10 cellular contexts compared by ENCODE assay signal in genomic region chr12:130162771-130163460, GRCh38. TPM values are rescaled to one million over a fixed set of nuclear protein-coding genes. Genes with fewer than 3 reads are reported as not detected.
DNase-seq lines count a peak whose midpoint lies in the region; ATAC-seq, FAIRE-seq and TF ChIP-seq lines count a peak whose summit lies in the region.
"Had no signal": no experiment of that assay in that cellular context is flagged by ENCODE, and none has a peak within 500 bp of the region (broad histone marks: within the 10 kb centered on the region; RNA-seq: fewer than 3 reads in every experiment).

No MANE protein-coding gene starts in this region.

- peaks cover 7% of the 10 kb centered on the region for H3K4me1 Mint-ChIP-seq in activated naive CD4-positive, alpha-beta T cell treated with anti-CD3 and anti-CD28 coated beads, Interleukin-2, amount 50 U/mL, for 24 hours
- peaks cover 47% of the 10 kb centered on the region for H3K4me1 Mint-ChIP-seq in nephron progenitor cell

- no peaks in the 10 kb centered on the region for H3K9me3 Mint-ChIP-seq in activated naive CD4-positive, alpha-beta T cell treated with anti-CD3 and anti-CD28 coated beads, Interleukin-2, amount 50 U/mL, for 24 hours
- no peaks in the 10 kb centered on the region for H3K9me3 Mint-ChIP-seq in nephron progenitor cell

- no peak overlapping the region for H2BK120ac ChIP-seq in H1 (replicated peaks; ENCODE audit: low read depth, low read length)

- H3K36me3 ChIP-seq in H1 (ENCODE audit: control insufficient read depth in 2 of 4, insufficient read depth in 4 of 4, low read length in 3 of 4) (peaks cover 0 to 8% (median 0%) of the 10 kb centered on the region in 4 experiments; a peak in 1 of 8 replicates), urinary bladder (ENCODE audit: insufficient read depth) (no peaks in the 10 kb centered on the region)

- no peak overlapping the region for H3K23ac ChIP-seq in H1 (ENCODE audit: insufficient read length)

- H3K27ac ChIP-seq in H1 (ENCODE audit: low read depth, low read length) (no peak overlapping the region), urinary bladder (ENCODE audit: low read depth) (no peak overlapping the region)

- ATAC-seq in GM21515 (IDR thresholded peaks at IDR 0.05; ENCODE audit: unreplicated experiment) (no peak), HG03460 (IDR thresholded peaks at IDR 0.05; ENCODE audit: unreplicated experiment) (no peak)

- no peak for DNase-seq in activated naive CD4-positive, alpha-beta T cell treated with anti-CD3 and anti-CD28 coated beads, Interleukin-2, amount 50 U/mL, for 16 hours
- DNase-seq in H1 (ENCODE audit: low read depth in 1 of 2, low spot score in 2 of 2) (peak in 1 of 2 experiments; percentile 65), nephron progenitor cell (peak; percentile 54), NCI-H446 treated with DMSO at 0.1 percent for 48 hours (lab: John Stamatoyannopoulos, UW) (no peak)
- DNase-seq: CD4-positive, alpha-beta memory T cell; SIG-M5 had no signal

- H3K4me2 ChIP-seq in H1 (ENCODE audit: insufficient read depth in 1 of 2, low read depth in 2 of 2, low read length in 2 of 2): peak overlapping the region; percentile 89 to 90

- H3K56ac ChIP-seq in H1 (replicated peaks; ENCODE audit: insufficient read length, low read depth, low read length): no peak overlapping the region

- H3K23me2 ChIP-seq in H1 (ENCODE audit: low read depth, low read length): peaks cover 15% of the 10 kb centered on the region; the same call in 1 of the 2 replicates

- peak overlapping the region; percentile 76 for H4K8ac ChIP-seq in H1 (ENCODE audit: extremely low read depth, insufficient read depth, low read length)

- no peaks in the 10 kb centered on the region for H3K79me2 ChIP-seq in H1 (ENCODE audit: control insufficient read depth in 1 of 2, insufficient read depth in 2 of 2, low read length in 2 of 2)

- H3K4me1 ChIP-seq in H1 (replicated peaks in 1 of 4; ENCODE audit: control insufficient read depth in 3 of 4, insufficient read depth in 4 of 4, low read length in 3 of 4) (peaks cover 7 to 39% (median 32%) of the 10 kb centered on the region in 4 experiments), urinary bladder (ENCODE audit: insufficient read depth) (peaks cover 4% of the 10 kb centered on the region)

- no peak for TF ChIP-seq EP300 in H1 (IDR thresholded peaks at IDR 0.05; ENCODE audit: borderline replicate concordance in 1 of 2, low read depth in 2 of 2, low read length in 2 of 2)

- no peaks in the 10 kb centered on the region for H3K79me1 ChIP-seq in H1 (ENCODE audit: low read depth, low read length)

- H2AFZ ChIP-seq in H1 (ENCODE audit: low read length): no peak overlapping the region

- H3K36me3 Mint-ChIP-seq in activated naive CD4-positive, alpha-beta T cell treated with anti-CD3 and anti-CD28 coated beads, Interleukin-2, amount 50 U/mL, for 24 hours: no peaks in the 10 kb centered on the region
- H3K36me3 Mint-ChIP-seq in nephron progenitor cell (ENCODE audit: low read depth): no peaks in the 10 kb centered on the region
- H3K36me3 Mint-ChIP-seq: CD4-positive, alpha-beta memory T cell had no signal

- WGBS in H1 (ENCODE audit: extremely low coverage in 1 of 2, insufficient coverage in 1 of 2, insufficient read length in 1 of 2, insufficient replicate concordance in 2 of 2, low coverage in 1 of 2, low lambda C conversion rate in 2 of 2, missing lambda C conversion rate in 1 of 2), 2 experiments: 6% methylated on average over 53 of the region's 73 CpGs; no CpG with 5 or more reads in 1 of the 2 experiments
- 2% methylated on average over 73 of the region's 73 CpGs for WGBS in urinary bladder

- no peak overlapping the region for H3K14ac ChIP-seq in H1 (ENCODE audit: insufficient read length)

- no peak overlapping the region for H4K5ac ChIP-seq in H1 (ENCODE audit: insufficient read length, low read depth, low read length)

- peak overlapping the region; percentile 90; the same call in 1 of the 2 replicates for H2BK12ac ChIP-seq in H1 (ENCODE audit: low read depth, low read length)

- H3K4me3 Mint-ChIP-seq in activated naive CD4-positive, alpha-beta T cell treated with anti-CD3 and anti-CD28 coated beads, Interleukin-2, amount 50 U/mL, for 24 hours: peak overlapping the region; percentile 68
- H3K4me3 Mint-ChIP-seq in nephron progenitor cell: peak overlapping the region; percentile 91

- H2BK15ac ChIP-seq in H1 (ENCODE audit: low read length): no peak overlapping the region; the same call in 1 of the 2 replicates

- H3K9ac ChIP-seq in H1 (replicated peaks in 1 of 4; ENCODE audit: extremely low read depth in 1 of 4, low read depth in 3 of 4, low read length in 3 of 4): peak overlapping the region in 2 of 4 experiments; percentile 51 to 55; a peak in 1 of 7 replicates

- TF ChIP-seq CTCF in H1 (IDR thresholded peaks at IDR 0.05; ENCODE audit: control extremely low read depth in 1 of 3, insufficient read depth in 1 of 3, low read depth in 1 of 3, low read length in 3 of 3) (no peak), nephron progenitor cell (IDR thresholded peaks at IDR 0.05) (no peak)

- H3K4ac ChIP-seq in H1 (replicated peaks; ENCODE audit: insufficient read length, low read depth, low read length): no peak overlapping the region

- POLR2A ChIA-PET in H1 (lab: Charles Lee; ENCODE audit: partially characterized antibody): interaction anchor here (1.8 kb wide), 1 partner anchor 118 kb away, joined by 5 read pairs; no protein-coding TSS in a partner anchor

- peak overlapping the region; percentile 29 to 70 (median 46) for H3K4me3 ChIP-seq in H1 (ENCODE audit: extremely low read depth in 1 of 4, insufficient read depth in 2 of 4, low read depth in 3 of 4, low read length in 4 of 4)
- peak overlapping the region; percentile 57 for H3K4me3 ChIP-seq in urinary bladder (ENCODE audit: low read depth, low read length)

- no peak overlapping the region for H2BK20ac ChIP-seq in H1 (ENCODE audit: low read length)

- no peak overlapping the region for H3K27ac Mint-ChIP-seq in activated naive CD4-positive, alpha-beta T cell treated with anti-CD3 and anti-CD28 coated beads, Interleukin-2, amount 50 U/mL, for 24 hours
- H3K27ac Mint-ChIP-seq in nephron progenitor cell: no peak overlapping the region
- H3K27ac Mint-ChIP-seq: CD4-positive, alpha-beta memory T cell had no signal

- H3K9me3 ChIP-seq in H1 (ENCODE audit: insufficient read depth in 2 of 2, low read depth in 1 of 2, low read length in 1 of 2): no peaks in the 10 kb centered on the region; a peak in 1 of 4 replicates

- no peak overlapping the region for H4K91ac ChIP-seq in H1 (replicated peaks; ENCODE audit: insufficient read length, low read length)

- peaks cover 19 to 25% of the 10 kb centered on the region in 2 experiments for H4K20me1 ChIP-seq in H1 (replicated peaks in 1 of 2; ENCODE audit: control insufficient read depth in 1 of 2, insufficient read depth in 2 of 2, low read length in 2 of 2)

- peak overlapping the region; percentile 39; the same call in 1 of the 2 replicates for H2BK5ac ChIP-seq in H1 (ENCODE audit: low read depth, low read length)

- no peak for FAIRE-seq in H1 (lab: Jason Lieb, UNC)

- no peak for TF ChIP-seq POLR2A in H1 (IDR thresholded peaks at IDR 0.05; ENCODE audit: control extremely low read depth in 1 of 2, low read depth in 2 of 2, low read length in 2 of 2)

- H3K18ac ChIP-seq in H1 (ENCODE audit: extremely low read depth, low read length): peak overlapping the region; percentile 65; the same call in 1 of the 2 replicates

- no peak overlapping the region for H2AK5ac ChIP-seq in H1 (ENCODE audit: low read depth, low read length)

- H3K27me3 Mint-ChIP-seq in activated naive CD4-positive, alpha-beta T cell treated with anti-CD3 and anti-CD28 coated beads, Interleukin-2, amount 50 U/mL, for 24 hours: peaks cover 24% of the 10 kb centered on the region
- peaks cover 3% of the 10 kb centered on the region for H3K27me3 Mint-ChIP-seq in nephron progenitor cell (ENCODE audit: low read depth, poor library complexity)

- CTCF ChIA-PET in H1 (lab: Charles Lee; ENCODE audit: partially characterized antibody): interaction anchor here (0.8 to 1.9 kb wide), 6 partner anchors 10 to 149 kb away, joined by 3 to 5 read pairs (median 4); no protein-coding TSS in a partner anchor

- H3K27me3 ChIP-seq in H1 (replicated peaks in 1 of 4; ENCODE audit: control insufficient read depth in 3 of 4, extremely low read depth in 1 of 4, insufficient read depth in 3 of 4, low read length in 3 of 4): peaks cover 70 to 93% (median 84%) of the 10 kb centered on the region in 4 experiments

- no peak for TF ChIP-seq RAD21 in H1 (IDR thresholded peaks at IDR 0.05 in 1 of 2, conservative IDR thresholded peaks at IDR 0.05 in 1 of 2; ENCODE audit: low read depth in 2 of 2, low read length in 2 of 2)

TF ChIP-seq in H1, 55 proteins besides CTCF, POLR2A, EP300 and RAD21 (continues in another document):
- TF ChIP-seq GABPA (IDR thresholded peaks at IDR 0.05; ENCODE audit: borderline replicate concordance, insufficient read depth, low read length) (no peak), KDM4A (IDR thresholded peaks at IDR 0.05; ENCODE audit: low read depth, low read length, severe bottlenecking) (peak; percentile 2), JUN (IDR thresholded peaks at IDR 0.05; ENCODE audit: low read depth, low read length) (no peak), ASH2L (IDR thresholded peaks at IDR 0.05; ENCODE audit: low read length) (no peak), NANOG (IDR thresholded peaks at IDR 0.05; ENCODE audit: insufficient read depth, low read depth, low read length, poor library complexity, severe bottlenecking) (no peak), TAF1 (IDR thresholded peaks at IDR 0.05; ENCODE audit: low read depth, low read length) (no peak), RBBP5 (IDR thresholded peaks at IDR 0.05; ENCODE audit: borderline replicate concordance, low read depth, low read length) (no peak), E2F6 (IDR thresholded peaks at IDR 0.05) (0 out of 2 replicates have a peak, but pooled peaks have one; percentile 8), HDAC6 (IDR thresholded peaks at IDR 0.05; ENCODE audit: low read depth, low read length) (no peak)

RNA-seq across cellular contexts. Expression of gene FZD10, which starts 0.7 kb away (rescaled TPM):
- 0.36 and 0.60 TPM in 2 replicates for total RNA-seq in H1 (2021; fragmentation: NEBNext Ultra II Directional; extraction: Animal tissue kit (Norgen Biotek cat#: 25700))
- polyA plus RNA-seq in H1 (2011; rRNA removed): 0.11 and 0.36 TPM in 2 replicates
- 0.32 TPM for polyA plus RNA-seq in H1 (2011; cell fraction: cytosol; rRNA removed)
- 0.58 TPM for polyA plus RNA-seq in H1 (2011; cell fraction: nucleus; rRNA removed)
- polyA plus RNA-seq in H1 (2012, experiment 1 of 2): 0.10 to 0.36 TPM (median 0.24 TPM) in 4 replicates
- 0.20 TPM for polyA plus RNA-seq in H1 (2012, experiment 2 of 2)
- 0.41 TPM for polyA plus RNA-seq in H1 (2013, experiment 1 of 2)
- polyA plus RNA-seq in H1 (2013, experiment 2 of 2): 0.52 TPM
- 0.32 and 0.34 TPM in 2 replicates for polyA minus RNA-seq in H1 (2011; rRNA and poly(A)+ RNA removed)
- 0.51 TPM for polyA minus RNA-seq in H1 (2011; cell fraction: cytosol; rRNA and poly(A)+ RNA removed)
- polyA minus RNA-seq in H1 (2011; cell fraction: nucleus; rRNA and poly(A)+ RNA removed): 2.1 TPM
- total RNA-seq in urinary bladder: 3.5 TPM
- polyA plus RNA-seq in urinary bladder: 4.3 TPM
- total RNA-seq: CD4-positive, alpha-beta memory T cell had no signal
- polyA plus RNA-seq: CD4-positive, alpha-beta memory T cell had no signal
